In genomic region chr1:27560271-27561125, GRCh38 we compare ENCODE assay signal across 12 cellular contexts. TPM values are rescaled to one million over a fixed set of nuclear protein-coding genes. Genes with fewer than 3 reads are reported as not detected.
A peak's percentile ranks its signal among the peaks of the same experiment; 100 is the strongest.
DNase-seq lines count a peak whose midpoint lies in the region; ATAC-seq and TF ChIP-seq lines count a peak whose summit lies in the region.
"Had no signal": no experiment of that assay in that cellular context is flagged by ENCODE, and none has a peak within 500 bp of the region (broad histone marks: within the 10 kb centered on the region; RNA-seq: fewer than 3 reads in every experiment).

No MANE protein-coding gene starts in this region.

- H3K36me3 Mint-ChIP-seq in endodermal cell (ENCODE audit: low read depth): no peaks in the 10 kb centered on the region
- peaks cover 10% of the 10 kb centered on the region for H3K36me3 Mint-ChIP-seq in nephron (ENCODE audit: low read depth)
- H3K36me3 Mint-ChIP-seq in effector memory CD8-positive, alpha-beta T cell (ENCODE audit: insufficient read depth): no peaks in the 10 kb centered on the region

- peak overlapping the region; percentile 30 to 98 (median 92) for H3K27ac ChIP-seq in heart right ventricle
- peak overlapping the region; percentile 84 for H3K27ac ChIP-seq in endodermal cell (ENCODE audit: low read depth, low read length)
- peak overlapping the region; percentile 92 to 96 for H3K27ac ChIP-seq in uterus

- H3K36me3 ChIP-seq in heart right ventricle: peaks cover 0 to 18% (median 9%) of the 10 kb centered on the region in 9 donors
- H3K36me3 ChIP-seq in endodermal cell (ENCODE audit: control insufficient read depth, insufficient read depth, low read length): peaks cover 9% of the 10 kb centered on the region
- no peaks in the 10 kb centered on the region for H3K36me3 ChIP-seq in uterus
- H3K36me3 ChIP-seq: BE2C had no signal

- no peaks in the 10 kb centered on the region for H3K27me3 Mint-ChIP-seq in endodermal cell (ENCODE audit: insufficient read depth)
- H3K27me3 Mint-ChIP-seq in nephron (ENCODE audit: low read depth): no peaks in the 10 kb centered on the region
- H3K27me3 Mint-ChIP-seq in effector memory CD8-positive, alpha-beta T cell: no peaks in the 10 kb centered on the region

- WGBS in heart right ventricle, 2 donors: 36 to 42% methylated on average over 13 of the region's 13 CpGs
- 76 to 83% methylated on average over 8 to 11 of the region's 13 CpGs for WGBS in endodermal cell (ENCODE audit: insufficient coverage in 1 of 2, insufficient read length in 1 of 2), 2 experiments

- H3K4me1 ChIP-seq in heart right ventricle (peaks cover 57 to 97% (median 86%) of the 10 kb centered on the region in 9 donors), endodermal cell (ENCODE audit: control insufficient read depth, insufficient read depth, low read length) (peaks cover 39% of the 10 kb centered on the region), uterus (peaks cover 41 to 66% of the 10 kb centered on the region in 2 donors)

- H3K4me3 Mint-ChIP-seq in endodermal cell (peak overlapping the region; percentile 2), nephron (peak overlapping the region; percentile 45 to 81 (median 66))
- no peak overlapping the region for H3K4me3 Mint-ChIP-seq in effector memory CD8-positive, alpha-beta T cell

- H3K27ac Mint-ChIP-seq in endodermal cell (peak overlapping the region; percentile 71), nephron (peak overlapping the region; percentile 97 to 99 (median 98))
- peak overlapping the region in 1 of 2 donors; percentile 30 for H3K27ac Mint-ChIP-seq in effector memory CD8-positive, alpha-beta T cell

- H3K9me3 ChIP-seq in heart right ventricle: no peaks in the 10 kb centered on the region
- no peaks in the 10 kb centered on the region for H3K9me3 ChIP-seq in endodermal cell (ENCODE audit: control insufficient read depth, low read length)
- no peaks in the 10 kb centered on the region for H3K9me3 ChIP-seq in uterus
- H3K9me3 ChIP-seq: BE2C had no signal

- peak overlapping the region; percentile 9 for H3K9ac ChIP-seq in endodermal cell (ENCODE audit: extremely low read depth, low read length, poor library complexity, severe bottlenecking)

- ATAC-seq in heart right ventricle: no peak
- ATAC-seq in left cardiac atrium: no peak
- ATAC-seq in effector memory CD8-positive, alpha-beta T cell (replicated peaks): no peak

- TF ChIP-seq POLR2A in uterus (IDR thresholded peaks at IDR 0.05): no peak

- DNase-seq in heart right ventricle (no peak), left cardiac atrium (no peak), endodermal cell (peak; percentile 49), uterus (no peak), NCI-H2107 treated with DMSO at 0.1 percent for 48 hours (lab: John Stamatoyannopoulos, UW; ENCODE audit: unreplicated experiment) (no peak)
- DNase-seq in effector memory CD8-positive, alpha-beta T cell: no peak
- DNase-seq in activated CD8-positive, alpha-beta memory T cell treated with anti-CD3 and anti-CD28 coated beads, Interleukin-2, amount 50 U/mL, for 48 hours: no peak
- DNase-seq: activated CD4-positive, alpha-beta T cell treated with anti-CD3 and anti-CD28 coated beads for 4 hours; hippocampal formation; MV-4-11 had no signal

- no peaks in the 10 kb centered on the region for H3K27me3 ChIP-seq in heart right ventricle
- H3K27me3 ChIP-seq in endodermal cell (ENCODE audit: control insufficient read depth, insufficient read depth, low read length, poor library complexity, severe bottlenecking): no peaks in the 10 kb centered on the region
- no peaks in the 10 kb centered on the region for H3K27me3 ChIP-seq in uterus
- H3K27me3 ChIP-seq: BE2C had no signal

- H3K4me1 Mint-ChIP-seq in endodermal cell (peaks cover 66% of the 10 kb centered on the region), nephron (peaks cover 80% of the 10 kb centered on the region)
- peaks cover 29 to 35% of the 10 kb centered on the region in 2 donors for H3K4me1 Mint-ChIP-seq in effector memory CD8-positive, alpha-beta T cell (ENCODE audit: low read depth in 2 of 2)

- H3K9me3 Mint-ChIP-seq in endodermal cell (no peaks in the 10 kb centered on the region), nephron (no peaks in the 10 kb centered on the region)
- no peaks in the 10 kb centered on the region for H3K9me3 Mint-ChIP-seq in effector memory CD8-positive, alpha-beta T cell

- TF ChIP-seq CTCF in heart right ventricle (IDR thresholded peaks at IDR 0.05) (no peak), endodermal cell (conservative IDR thresholded peaks at IDR 0.05) (no peak), nephron (IDR thresholded peaks at IDR 0.05; ENCODE audit: unreplicated experiment in 3 of 3) (no peak), uterus (IDR thresholded peaks at IDR 0.05) (no peak)

- intact Hi-C loops in heart right ventricle (cut with DNase I) (loop anchor here in 3 of 10 donors (5.0 kb wide), 3 partner anchors 33 to 42 kb away; partner anchors contain the start of gene AHDC1 (in 1 of the 3)), left cardiac atrium (cut with DNase I) (no loop called here), uterus (cut with DNase I; ENCODE audit: low total_unique reads) (no loop called here)

- H3K4me3 ChIP-seq in heart right ventricle (no peak overlapping the region), endodermal cell (ENCODE audit: low read length) (no peak overlapping the region), uterus (no peak overlapping the region)

RNA-seq across cellular contexts. Expression of gene AHDC1, which starts 43.4 kb away (rescaled TPM):
- 10 to 100 TPM; 32.2 to 53.1 (median 42.9) TPM for total RNA-seq in heart right ventricle
- 10 to 100 TPM; 17.0 to 33.7 TPM for polyA plus RNA-seq in heart right ventricle
- 10 to 100 TPM; 37.6 to 39.1 TPM for total RNA-seq in left cardiac atrium
- total RNA-seq in endodermal cell: 10 to 100 TPM; 39.3 to 41.2 TPM
- polyA plus RNA-seq in endodermal cell (2013, experiment 1 of 2): 52.1 TPM
- polyA plus RNA-seq in endodermal cell (2013, experiment 2 of 2): 50.1 TPM
- 100 to 1,000 TPM in 1 of 4 donors, 10 to 100 TPM in 3; 11.2 to 179 (median 50.7) TPM for total RNA-seq in uterus

Comparison
In these comparisons a context has a peak if more than half of its experiments do, and no peak if none do; other contexts are left out.
1. H3K4me3 Mint-ChIP-seq: peak in endodermal cell (single experiment) and nephron (3 of 3); none in effector memory CD8-positive, alpha-beta T cell (0 of 2).
2. Peak in every context shown above with its lines, with median percentiles within 50 percentile points of each other: H3K27ac ChIP-seq.